ENCODE assay signal across 6 cellular contexts in genomic region chr12:70541-70940, GRCh38. TPM values are rescaled to one million over a fixed set of nuclear protein-coding genes. Genes with fewer than 3 reads are reported as not detected.
DNase-seq lines count a peak whose midpoint lies in the region; FAIRE-seq and TF ChIP-seq lines count a peak whose summit lies in the region.
"Not testable (repeated sequence)": the region's sequence is repeated elsewhere in the genome, so short reads cannot be mapped to it uniquely, and the experiment has no call there.
"Had no signal": no experiment of that assay in that cellular context is flagged by ENCODE, and none has a peak within 500 bp of the region (broad histone marks: within the 10 kb centered on the region; RNA-seq: fewer than 3 reads in every experiment).

No MANE protein-coding gene starts in this region.

- WGBS in esophagus muscularis mucosa: 87% methylated on average over 2 of the region's 2 CpGs

- TF ChIP-seq POLR2A in esophagus muscularis mucosa (IDR thresholded peaks at IDR 0.05; ENCODE audit: low read depth): not testable (repeated sequence)

- H3K9me3 ChIP-seq in esophagus muscularis mucosa: not testable (repeated sequence)

- H3K27me3 ChIP-seq in bronchial epithelial cell (ENCODE audit: control insufficient read depth, insufficient read depth, low read length): not testable (repeated sequence)
- peaks cover 0 to 46% (median 8%) of the 10 kb centered on the region in 4 donors for H3K27me3 ChIP-seq in esophagus muscularis mucosa

- H3K4me3 ChIP-seq in bronchial epithelial cell (ENCODE audit: low read depth, low read length); coronary artery; esophagus muscularis mucosa: not testable (repeated sequence)

- DNase-seq in bronchial epithelial cell (ENCODE audit: low read depth): not testable (repeated sequence)
- DNase-seq in coronary artery (ENCODE audit: low spot score) (peak; percentile 26), esophagus muscularis mucosa (ENCODE audit: extremely low spot score) (peak; percentile 89)

- intact Hi-C loops in esophagus muscularis mucosa (cut with DNase I): not testable (repeated sequence)

- not testable (repeated sequence) for H3K4me1 ChIP-seq in esophagus muscularis mucosa

- not testable (repeated sequence) for TF ChIP-seq EP300 in esophagus muscularis mucosa (IDR thresholded peaks at IDR 0.05)

- TF ChIP-seq CTCF in bronchial epithelial cell (IDR thresholded peaks at IDR 0.05; ENCODE audit: insufficient read depth, low read length, severe bottlenecking); coronary artery (IDR thresholded peaks at IDR 0.05); esophagus muscularis mucosa (IDR thresholded peaks at IDR 0.05): not testable (repeated sequence)

- H3K27ac ChIP-seq in coronary artery; esophagus muscularis mucosa (replicated peaks in 1 of 4): not testable (repeated sequence)

- not testable (repeated sequence) for H3K36me3 ChIP-seq in bronchial epithelial cell (ENCODE audit: control insufficient read depth, insufficient read depth, low read length); esophagus muscularis mucosa

- FAIRE-seq in bronchial epithelial cell (lab: Jason Lieb, UNC): peak; percentile 7

RNA-seq across cellular contexts. Expression of gene IQSEC3, which starts 4.0 kb away (rescaled TPM):
- total RNA-seq in bronchial epithelial cell (not detected in 2 replicates), esophagus muscularis mucosa (1 to 10 TPM in 2 of 4 donors, under 1 TPM in 2; 0.26 to 2.3 (median 1.4) TPM)
- total RNA-seq: A172, A673, Calu3 had no signal
